ENCODE assay signal across 9 cellular contexts in genomic region chr4:163161536-163162205, GRCh38. TPM values are rescaled to one million over a fixed set of nuclear protein-coding genes. Genes with fewer than 3 reads are reported as not detected.
DNase-seq lines count a peak whose midpoint lies in the region; ATAC-seq lines count a peak whose summit lies in the region.
"Had no signal": no experiment of that assay in that cellular context is flagged by ENCODE, and none has a peak within 500 bp of the region (broad histone marks: within the 10 kb centered on the region; RNA-seq: fewer than 3 reads in every experiment).

No MANE protein-coding gene starts in this region.

- H3K27me3 Mint-ChIP-seq in activated T-cell treated with anti-CD3 and anti-CD28 coated beads, Interleukin-2, amount 50 U/mL, for 4 hours (ENCODE audit: low read depth) = no peaks in the 10 kb centered on the region
- H3K27me3 Mint-ChIP-seq in stimulated activated naive B cell treated with anti-CD40 and anti-IgM and Interleukin-4, amounts not matched to agents 10 μg/mL and 1 μg/mL and 100 μg/mL, for 72 hours = no peaks in the 10 kb centered on the region

- DNase-seq in activated T-cell treated with anti-CD3 and anti-CD28 coated beads for 4 hours (peak; percentile 17), head of caudate nucleus (peak in 29 of 42 donors; percentile 7 to 75 (median 32)), KG1 (lab: John Stamatoyannopoulos, UW) (no peak), activated gamma-delta T cell (lab: John Stamatoyannopoulos, UW) (no peak)
- no peak for DNase-seq in activated T-cell treated with anti-CD3 and anti-CD28 coated beads, Interleukin-2, amount 50 U/mL, for 1 hour
- peak; percentile 8 for DNase-seq in activated T-cell treated with anti-CD3 and anti-CD28 coated beads, Interleukin-2, amount 50 U/mL, for 4 hours
- DNase-seq in stimulated activated naive B cell treated with anti-CD40 and anti-IgM and Interleukin-4, amounts not matched to agents 10 μg/mL and 1 μg/mL and 100 μg/mL, for 72 hours = no peak
- DNase-seq: NCI-H2029 treated with DMSO at 0.1 percent for 48 hours had no signal

- no peaks in the 10 kb centered on the region for H3K9me3 Mint-ChIP-seq in activated T-cell treated with anti-CD3 and anti-CD28 coated beads, Interleukin-2, amount 50 U/mL, for 4 hours
- no peaks in the 10 kb centered on the region for H3K9me3 Mint-ChIP-seq in stimulated activated naive B cell treated with anti-CD40 and anti-IgM and Interleukin-4, amounts not matched to agents 10 μg/mL and 1 μg/mL and 100 μg/mL, for 72 hours

- H3K4me1 Mint-ChIP-seq in activated T-cell treated with anti-CD3 and anti-CD28 coated beads, Interleukin-2, amount 50 U/mL, for 4 hours (ENCODE audit: low read depth) = peaks cover 63% of the 10 kb centered on the region
- H3K4me1 Mint-ChIP-seq in stimulated activated naive B cell treated with anti-CD40 and anti-IgM and Interleukin-4, amounts not matched to agents 10 μg/mL and 1 μg/mL and 100 μg/mL, for 72 hours = peaks cover 24 to 34% of the 10 kb centered on the region in 2 donors

- ATAC-seq in activated T-cell treated with anti-CD3 and anti-CD28 coated beads, Interleukin-2, amount 50 U/mL, for 4 hours = no peak
- no peak for ATAC-seq in stimulated activated naive B cell treated with anti-CD40 and anti-IgM and Interleukin-4, amounts not matched to agents 10 μg/mL and 1 μg/mL and 100 μg/mL, for 72 hours (replicated peaks)
- ATAC-seq in GM19035 (IDR thresholded peaks at IDR 0.05; ENCODE audit: unreplicated experiment) = no peak

- peaks cover 57% of the 10 kb centered on the region for H3K36me3 Mint-ChIP-seq in activated T-cell treated with anti-CD3 and anti-CD28 coated beads, Interleukin-2, amount 50 U/mL, for 4 hours (ENCODE audit: insufficient read depth)
- peaks cover 21 to 35% of the 10 kb centered on the region in 2 donors for H3K36me3 Mint-ChIP-seq in stimulated activated naive B cell treated with anti-CD40 and anti-IgM and Interleukin-4, amounts not matched to agents 10 μg/mL and 1 μg/mL and 100 μg/mL, for 72 hours

- peak overlapping the region; percentile 11 for H3K4me3 Mint-ChIP-seq in activated T-cell treated with anti-CD3 and anti-CD28 coated beads, Interleukin-2, amount 50 U/mL, for 4 hours
- no peak overlapping the region for H3K4me3 Mint-ChIP-seq in stimulated activated naive B cell treated with anti-CD40 and anti-IgM and Interleukin-4, amounts not matched to agents 10 μg/mL and 1 μg/mL and 100 μg/mL, for 72 hours

- peak overlapping the region; percentile 2 for H3K27ac Mint-ChIP-seq in stimulated activated naive B cell treated with anti-CD40 and anti-IgM and Interleukin-4, amounts not matched to agents 10 μg/mL and 1 μg/mL and 100 μg/mL, for 72 hours

- intact Hi-C loops in head of caudate nucleus (cut with DNase I) = no loop called here

RNA-seq across cellular contexts. Expression of gene NAF1, which starts 5.0 kb away (rescaled TPM):
- total RNA-seq in activated T-cell treated with anti-CD3 and anti-CD28 coated beads, Interleukin-2, amount 50 U/mL, for 4 hours = 10 to 100 TPM; 48.6 to 54.1 (median 49.2) TPM

Comparison
In these comparisons a context has a peak if more than half of its experiments do, and no peak if none do; other contexts are left out.
1. DNase-seq: peak in activated T-cell treated with anti-CD3 and anti-CD28 coated beads for 4 hours (single experiment), activated T-cell treated with anti-CD3 and anti-CD28 coated beads, Interleukin-2, amount 50 U/mL, for 4 hours (single experiment) and head of caudate nucleus (29 of 42); none in activated T-cell treated with anti-CD3 and anti-CD28 coated beads, Interleukin-2, amount 50 U/mL, for 1 hour (single experiment), stimulated activated naive B cell treated with anti-CD40 and anti-IgM and Interleukin-4, amounts not matched to agents 10 μg/mL and 1 μg/mL and 100 μg/mL, for 72 hours (single experiment), KG1 (single experiment) and activated gamma-delta T cell (single experiment).